In the genomic region with DNA sequence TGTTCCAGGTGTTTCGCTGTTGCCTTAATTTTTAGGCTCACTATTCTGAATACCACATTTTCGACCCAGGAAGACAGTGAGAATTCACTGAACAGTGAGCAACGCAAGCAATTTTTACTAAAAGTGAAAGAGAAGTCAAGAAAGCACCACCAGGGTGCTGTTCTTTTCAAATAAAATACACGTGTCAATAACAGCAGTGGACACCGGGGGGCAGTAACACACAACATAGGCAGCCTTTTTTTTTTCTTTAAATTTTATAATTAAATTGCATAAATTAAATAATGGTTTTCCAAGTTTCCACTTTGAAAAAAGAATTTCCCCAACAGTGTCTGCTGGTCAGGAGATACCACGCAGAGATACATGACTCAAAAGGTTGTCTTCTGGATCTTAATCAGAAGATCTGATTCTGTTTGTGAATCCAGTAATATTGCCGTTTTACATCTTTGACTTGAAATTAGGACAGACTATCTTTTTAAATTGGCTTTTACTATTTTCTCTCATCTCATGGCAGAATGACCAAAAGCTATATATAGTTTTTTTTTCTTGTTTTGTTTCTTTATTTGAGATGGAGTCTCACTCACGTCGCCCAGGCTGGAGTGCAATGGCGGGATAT, we compare ENCODE assay signal across 8 cellular contexts. TPM values are rescaled to one million over a fixed set of nuclear protein-coding genes. Genes with fewer than 3 reads are reported as not detected.
DNase-seq lines count a peak whose midpoint lies in the region; ATAC-seq and TF ChIP-seq lines count a peak whose summit lies in the region.

No MANE protein-coding gene starts in this region.

- no peaks in the 10 kb centered on the region for H3K36me3 ChIP-seq in ovary

- WGBS in ovary, 3 donors, result 39 to 42% (median 41%) methylated on average over 10 of the region's 10 CpGs

- TF ChIP-seq EP300 in ovary (IDR thresholded peaks at IDR 0.05), result no peak

- intact Hi-C loops in ovary (cut with DNase I), result loop anchor here in 1 of 4 donors (10.0 kb wide), 2 partner anchors 273 to 683 kb away; no protein-coding TSS in a partner anchor

- H3K4me3 ChIP-seq in epithelial cell of proximal tubule (ENCODE audit: low read depth, low read length) (peak overlapping the region; percentile 30), ovary (no peak overlapping the region)

- no peaks in the 10 kb centered on the region for H3K9me3 ChIP-seq in ovary

- TF ChIP-seq CTCF in epithelial cell of proximal tubule (conservative IDR thresholded peaks at IDR 0.05; ENCODE audit: low read depth, low read length), result peak; percentile 79
- TF ChIP-seq CTCF in ovary (IDR thresholded peaks at IDR 0.05), result peak in 2 of 3 donors; percentile 30 to 35

- no peak overlapping the region for H3K27ac ChIP-seq in ovary

- H3K4me1 ChIP-seq in ovary (ENCODE audit: insufficient read depth), result no peaks in the 10 kb centered on the region

- DNase-seq in NCI-H82 (lab: John Stamatoyannopoulos, UW) (peak; percentile 62), NCI-H82 treated with DMSO at 0.1 percent for 48 hours (lab: John Stamatoyannopoulos, UW; ENCODE audit: unreplicated experiment) (no peak), RPMI8226 (peak; percentile 65), epithelial cell of proximal tubule (ENCODE audit: low read depth) (no peak), ovary (peak in 1 of 5 donors; percentile 18)

- ATAC-seq in GM19463 (IDR thresholded peaks at IDR 0.05; ENCODE audit: unreplicated experiment), result peak; percentile 81
- peak; percentile 87 for ATAC-seq in HG03521 (IDR thresholded peaks at IDR 0.05; ENCODE audit: unreplicated experiment)
- no peak for ATAC-seq in esophagus mucosa

- TF ChIP-seq POLR2A in ovary (IDR thresholded peaks at IDR 0.05), result no peak

- H3K27me3 ChIP-seq in ovary, result no peaks in the 10 kb centered on the region

RNA-seq across cellular contexts. Expression of a gene that starts 47.1 kb away (rescaled TPM):
- total RNA-seq in epithelial cell of proximal tubule, result 0.87 and 3.4 TPM in 2 replicates
- total RNA-seq in ovary, result 1 to 10 TPM in 3 of 7 donors, under 1 TPM in 3, not detected in 1; 0.25 to 4.0 (median 0.98) TPM
- 1 to 10 TPM in 1 of 2 donors, under 1 TPM in 1; 0.33 to 4.9 TPM for polyA plus RNA-seq in ovary
- not detected for total RNA-seq in esophagus mucosa

Comparison
In these comparisons a context has a peak if more than half of its experiments do, and no peak if none do; other contexts are left out.
1. DNase-seq: peak in NCI-H82 (single experiment) and RPMI8226 (single experiment); none in NCI-H82 treated with DMSO at 0.1 percent for 48 hours (single experiment) and epithelial cell of proximal tubule (single experiment).